In genomic region chr7:137934176-137934826, GRCh38 we compare ENCODE assay signal across 11 cellular contexts.
A peak's percentile ranks its signal among the peaks of the same experiment; 100 is the strongest.
DNase-seq lines count a peak whose midpoint lies in the region; ATAC-seq and TF ChIP-seq lines count a peak whose summit lies in the region.
"Had no signal": no experiment of that assay in that cellular context is flagged by ENCODE, and none has a peak within 500 bp of the region (broad histone marks: within the 10 kb centered on the region; RNA-seq: fewer than 3 reads in every experiment).

No MANE protein-coding gene starts in this region.

- H3K4me3 Mint-ChIP-seq in activated T-cell treated with anti-CD3 and anti-CD28 coated beads, Interleukin-2, amount 50 U/mL, for 4 hours: peak overlapping the region; percentile 78
- peak overlapping the region; percentile 81 for H3K4me3 Mint-ChIP-seq in activated T-helper 1 cell treated with anti-CD3 and anti-CD28 coated beads, Interleukin-12 subunit alpha, Interleukin-12 subunit beta, Interleukin-2, Interleukin-4 antibody, amounts not matched to agents 30 ng/mL and 10 ng/mL and 1 ng/mL, durations not matched to agents 14 hours and 24 hours and 36 hours

- H3K9me3 ChIP-seq in lung (ENCODE audit: control insufficient read depth in 2 of 2, insufficient read depth in 1 of 2, low read length in 1 of 2) (no peaks in the 10 kb centered on the region), thyroid gland (no peaks in the 10 kb centered on the region)
- H3K9me3 ChIP-seq: pancreas had no signal

- 78 to 89% methylated on average over 4 of the region's 4 CpGs for WGBS in lung, 2 donors
- WGBS in thyroid gland, 2 donors: 78 to 88% methylated on average over 4 of the region's 4 CpGs

- no peaks in the 10 kb centered on the region for H3K27me3 Mint-ChIP-seq in activated T-cell treated with anti-CD3 and anti-CD28 coated beads, Interleukin-2, amount 50 U/mL, for 4 hours (ENCODE audit: low read depth)
- H3K27me3 Mint-ChIP-seq in activated T-helper 1 cell treated with anti-CD3 and anti-CD28 coated beads, Interleukin-12 subunit alpha, Interleukin-12 subunit beta, Interleukin-2, Interleukin-4 antibody, amounts not matched to agents 30 ng/mL and 10 ng/mL and 1 ng/mL, durations not matched to agents 14 hours and 24 hours and 36 hours (ENCODE audit: insufficient read depth): no peaks in the 10 kb centered on the region

- TF ChIP-seq CTCF in lung (IDR thresholded peaks at IDR 0.05; ENCODE audit: control extremely low read depth, extremely low read depth) (no peak), thyroid gland (IDR thresholded peaks at IDR 0.05) (no peak)

- peaks cover 47% of the 10 kb centered on the region for H3K4me1 Mint-ChIP-seq in activated T-cell treated with anti-CD3 and anti-CD28 coated beads, Interleukin-2, amount 50 U/mL, for 4 hours (ENCODE audit: low read depth)
- H3K4me1 Mint-ChIP-seq in activated T-helper 1 cell treated with anti-CD3 and anti-CD28 coated beads, Interleukin-12 subunit alpha, Interleukin-12 subunit beta, Interleukin-2, Interleukin-4 antibody, amounts not matched to agents 30 ng/mL and 10 ng/mL and 1 ng/mL, durations not matched to agents 14 hours and 24 hours and 36 hours (ENCODE audit: low read depth): peaks cover 40% of the 10 kb centered on the region

- no peak for ATAC-seq in activated T-cell treated with anti-CD3 and anti-CD28 coated beads, Interleukin-2, amount 50 U/mL, for 4 hours
- no peak for ATAC-seq in lung (ENCODE audit: insufficient read depth, low FRiP score)
- ATAC-seq: Panc1 had no signal

- DNase-seq in activated T-cell treated with anti-CD3 and anti-CD28 coated beads, Interleukin-2, amount 50 U/mL, for 4 hours: no peak
- DNase-seq in activated T-cell treated with anti-CD3 and anti-CD28 coated beads, Interleukin-2, amount 50 U/mL, for 48 hours: no peak
- DNase-seq in activated T-helper 1 cell treated with anti-CD3 and anti-CD28 coated beads, Interleukin-12 subunit alpha, Interleukin-12 subunit beta, Interleukin-2, Interleukin-4 antibody, amounts not matched to agents 30 ng/mL and 10 ng/mL and 1 ng/mL, durations not matched to agents 14 hours and 24 hours and 36 hours (ENCODE audit: low spot score): no peak
- no peak for DNase-seq in lung (ENCODE audit: low spot score)
- DNase-seq in thyroid gland: no peak
- DNase-seq in NAMALWA (ENCODE audit: low spot score): no peak
- DNase-seq in stimulated activated CD4-positive, alpha-beta T cell treated with anti-CD3 and anti-CD28 coated beads, Interleukin-12 subunit alpha, Interleukin-12 subunit beta, amount 100 ng/mL, for 4 hours: no peak
- no peak for DNase-seq in DMS153 (lab: John Stamatoyannopoulos, UW)
- DNase-seq: activated CD4-positive, alpha-beta T cell treated with anti-CD3 and anti-CD28 coated beads, Interleukin-2, amount 50 U/mL, for 4 hours; pancreas had no signal

- no peaks in the 10 kb centered on the region for H3K27me3 ChIP-seq in lung (ENCODE audit: control insufficient read depth, insufficient read depth)
- no peaks in the 10 kb centered on the region for H3K27me3 ChIP-seq in thyroid gland
- H3K27me3 ChIP-seq: pancreas had no signal

- H3K27ac Mint-ChIP-seq in activated T-helper 1 cell treated with anti-CD3 and anti-CD28 coated beads, Interleukin-12 subunit alpha, Interleukin-12 subunit beta, Interleukin-2, Interleukin-4 antibody, amounts not matched to agents 30 ng/mL and 10 ng/mL and 1 ng/mL, durations not matched to agents 14 hours and 24 hours and 36 hours: peak overlapping the region; percentile 89

- peaks cover 14 to 34% of the 10 kb centered on the region in 2 donors for H3K4me1 ChIP-seq in lung (ENCODE audit: control insufficient read depth in 2 of 2, insufficient read depth in 2 of 2, low read length in 2 of 2)
- H3K4me1 ChIP-seq in thyroid gland: peaks cover 49 to 59% of the 10 kb centered on the region in 2 donors

- H3K27ac ChIP-seq in lung (ENCODE audit: low read depth in 1 of 2, low read length in 1 of 2) (peak overlapping the region; percentile 13 to 71), thyroid gland (peak overlapping the region in 2 of 3 donors; percentile 77 to 86)

- intact Hi-C loops in activated T-helper 1 cell treated with anti-CD3 and anti-CD28 coated beads, Interleukin-12 subunit alpha, Interleukin-12 subunit beta, Interleukin-2, Interleukin-4 antibody, amounts not matched to agents 30 ng/mL and 10 ng/mL and 1 ng/mL, durations not matched to agents 14 hours and 24 hours and 36 hours (cut with micrococcal nuclease): no loop called here
- intact Hi-C loops in thyroid gland (cut with DNase I): no loop called here

- H3K36me3 Mint-ChIP-seq in activated T-cell treated with anti-CD3 and anti-CD28 coated beads, Interleukin-2, amount 50 U/mL, for 4 hours (ENCODE audit: insufficient read depth): peaks cover 7% of the 10 kb centered on the region
- H3K36me3 Mint-ChIP-seq in activated T-helper 1 cell treated with anti-CD3 and anti-CD28 coated beads, Interleukin-12 subunit alpha, Interleukin-12 subunit beta, Interleukin-2, Interleukin-4 antibody, amounts not matched to agents 30 ng/mL and 10 ng/mL and 1 ng/mL, durations not matched to agents 14 hours and 24 hours and 36 hours (ENCODE audit: low read depth): peaks cover 10% of the 10 kb centered on the region

- no peak for TF ChIP-seq POLR2A in thyroid gland (IDR thresholded peaks at IDR 0.05)

- H3K36me3 ChIP-seq in lung (ENCODE audit: control insufficient read depth in 2 of 2, insufficient read depth in 2 of 2, low read length in 2 of 2): no peaks in the 10 kb centered on the region
- H3K36me3 ChIP-seq in thyroid gland: no peaks in the 10 kb centered on the region
- H3K36me3 ChIP-seq: pancreas had no signal

- no peaks in the 10 kb centered on the region for H3K9me3 Mint-ChIP-seq in activated T-cell treated with anti-CD3 and anti-CD28 coated beads, Interleukin-2, amount 50 U/mL, for 4 hours
- H3K9me3 Mint-ChIP-seq in activated T-helper 1 cell treated with anti-CD3 and anti-CD28 coated beads, Interleukin-12 subunit alpha, Interleukin-12 subunit beta, Interleukin-2, Interleukin-4 antibody, amounts not matched to agents 30 ng/mL and 10 ng/mL and 1 ng/mL, durations not matched to agents 14 hours and 24 hours and 36 hours: no peaks in the 10 kb centered on the region

- H3K4me3 ChIP-seq in lung (no peak overlapping the region), thyroid gland (replicated peaks in 1 of 3) (no peak overlapping the region)
- H3K4me3 ChIP-seq: pancreas had no signal
